24 cellular contexts compared by ENCODE assay signal in the genomic region with DNA sequence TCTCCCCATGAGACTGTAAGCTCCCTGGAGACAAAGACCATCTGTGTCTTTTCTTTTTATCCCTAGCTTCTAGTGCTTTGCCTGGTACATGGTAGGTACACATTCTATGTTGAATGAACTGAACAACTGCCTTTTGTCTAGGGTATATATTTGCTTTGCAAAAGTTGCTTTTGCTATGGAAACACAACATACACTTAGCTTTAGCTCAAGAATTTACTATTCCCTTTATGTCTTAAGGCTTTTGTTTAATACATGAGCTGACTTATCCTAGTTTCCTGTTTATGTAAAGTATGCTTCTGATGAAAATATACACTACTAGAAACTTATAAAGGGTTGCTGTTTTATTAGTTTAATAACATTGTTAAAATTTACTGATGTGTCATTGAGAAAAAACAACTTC.
DNase-seq lines count a peak whose midpoint lies in the region; TF ChIP-seq lines count a peak whose summit lies in the region.
"Had no signal": no experiment of that assay in that cellular context is flagged by ENCODE, and none has a peak within 500 bp of the region (broad histone marks: within the 10 kb centered on the region; RNA-seq: fewer than 3 reads in every experiment).

No MANE protein-coding gene starts in this region.

- DNase-seq in DMS 273 (lab: John Stamatoyannopoulos, UW; ENCODE audit: unreplicated experiment) (peak; percentile 88), NCI-H2171 (lab: John Stamatoyannopoulos, UW) (peak; percentile 61), SJSA1 (ENCODE audit: low read depth in 1 of 2, low spot score in 2 of 2) (peak in 1 of 2 experiments; percentile 12), left kidney (ENCODE audit: low read depth, low spot score) (peak; percentile 22), uterus (no peak), anterior cingulate cortex (lab: John Stamatoyannopoulos, UW) (no peak), SIG-M5 (lab: John Stamatoyannopoulos, UW) (no peak)
- DNase-seq: activated CD4-positive, alpha-beta T cell treated with anti-CD3 and anti-CD28 coated beads for 1 hour; activated naive CD4-positive, alpha-beta T cell treated with anti-CD3 and anti-CD28 coated beads, Interleukin-2, amount 10 ng/mL, durations not matched to agents 7 days and 5 days; activated T-cell treated with anti-CD3 and anti-CD28 coated beads, Interleukin-2, amount 50 U/mL, for 48 hours; CD8-positive, alpha-beta memory T cell; effector CD4-positive, alpha-beta T cell; H7; KBM-7; left colon; NCI-H2107; NK-92 treated with Interleukin-12 subunit alpha and Interleukin-12 subunit beta, amount 100 ng/mL, for 24 hours; small intestine; stimulated activated naive CD4-positive, alpha-beta T cell treated with Interleukin-2 at 50 U/mL for 16 hours; SW 1271; tibial artery had no signal

- H3K27me3 ChIP-seq in SJSA1 (replicated peaks) (no peaks in the 10 kb centered on the region), uterus (no peaks in the 10 kb centered on the region)
- H3K27me3 ChIP-seq: neural progenitor cell, tibial artery had no signal

- no peaks in the 10 kb centered on the region for H3K9me3 ChIP-seq in SJSA1 (replicated peaks)
- no peaks in the 10 kb centered on the region for H3K9me3 ChIP-seq in uterus
- H3K9me3 ChIP-seq: prostate gland, tibial artery had no signal

- no peak for TF ChIP-seq POLR2A in uterus (IDR thresholded peaks at IDR 0.05)

- H3K4me3 ChIP-seq in SJSA1 = no peak overlapping the region
- H3K4me3 ChIP-seq in uterus = no peak overlapping the region
- H3K4me3 ChIP-seq: neural progenitor cell, prostate gland, tibial artery had no signal

- H3K36me3 ChIP-seq in SJSA1 (no peaks in the 10 kb centered on the region), uterus (no peaks in the 10 kb centered on the region)
- H3K36me3 ChIP-seq: neural progenitor cell, prostate gland, tibial artery had no signal

- H3K27ac ChIP-seq in SJSA1 = peak overlapping the region; percentile 33; the same call in 1 of the 2 replicates
- no peak overlapping the region for H3K27ac ChIP-seq in uterus
- H3K27ac ChIP-seq: neural progenitor cell, prostate gland, RWPE1, tibial artery had no signal

- intact Hi-C loops in uterus (cut with DNase I; ENCODE audit: low total_unique reads) = no loop called here

- peaks cover 15% of the 10 kb centered on the region for H3K4me1 ChIP-seq in SJSA1 (replicated peaks)
- H3K4me1 ChIP-seq in uterus = no peaks in the 10 kb centered on the region
- H3K4me1 ChIP-seq: neural progenitor cell, prostate gland, tibial artery had no signal

- no peak for TF ChIP-seq CTCF in uterus (IDR thresholded peaks at IDR 0.05)

Comparison
In these comparisons a context has a peak if more than half of its experiments do, and no peak if none do; other contexts are left out.
1. DNase-seq: peak in DMS 273 (single experiment), NCI-H2171 (single experiment) and left kidney (single experiment); none in uterus (0 of 2), anterior cingulate cortex (0 of 58) and SIG-M5 (single experiment).